In the genomic region with DNA sequence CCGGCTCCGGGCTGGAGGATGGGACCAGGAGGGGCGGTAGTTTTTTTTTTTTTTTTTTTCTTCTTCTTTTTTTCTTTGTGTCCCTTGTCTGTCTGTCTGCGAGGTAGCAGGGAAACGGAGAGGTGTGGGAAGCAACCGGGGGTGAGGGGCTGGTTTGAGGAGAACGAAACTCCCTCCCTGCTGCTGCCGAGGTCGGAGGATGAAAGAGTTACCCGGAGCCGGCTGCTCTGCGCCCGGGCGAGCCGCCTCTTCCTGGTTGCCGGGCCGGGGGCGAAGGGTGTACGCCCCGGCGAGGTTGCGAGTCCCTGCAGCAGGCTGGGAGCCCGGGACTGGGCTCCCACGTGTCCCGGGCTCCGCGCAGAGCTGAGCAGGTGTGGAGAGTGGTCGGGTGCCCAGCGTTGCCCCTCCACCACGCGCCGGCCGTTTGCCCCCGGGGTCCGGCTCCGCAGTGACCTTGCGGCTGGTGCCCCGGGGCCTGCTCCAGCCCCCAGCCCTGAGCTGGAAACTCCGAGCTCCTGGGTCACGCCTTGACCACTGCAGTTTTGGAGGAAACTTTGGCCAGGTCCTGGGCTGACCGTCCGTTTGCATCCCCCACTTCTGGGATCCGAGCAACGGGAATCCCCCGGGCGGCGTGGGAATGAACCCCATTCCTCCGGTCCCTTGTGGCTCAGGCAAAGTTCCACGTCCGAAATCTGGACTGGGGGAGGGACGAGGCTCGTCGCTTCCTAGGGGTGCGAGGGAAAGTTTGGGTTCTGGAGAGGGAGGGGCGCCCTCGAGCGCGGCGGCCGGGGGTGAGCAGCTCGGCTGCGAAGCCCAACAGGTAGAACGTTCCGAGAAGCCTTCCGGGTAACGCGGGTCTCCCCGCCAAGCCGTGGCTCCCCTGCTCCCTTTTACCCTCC, we compare ENCODE assay signal across 8 cellular contexts. TPM values are rescaled to one million over a fixed set of nuclear protein-coding genes. Genes with fewer than 3 reads are reported as not detected.
DNase-seq lines count a peak whose midpoint lies in the region; ATAC-seq and TF ChIP-seq lines count a peak whose summit lies in the region.

No MANE protein-coding gene starts in this region.

- peak overlapping the region; percentile 98 for H3K4me3 ChIP-seq in BLaER1
- peak overlapping the region; percentile 89 for H3K4me3 ChIP-seq in HL-60 (replicated peaks; ENCODE audit: insufficient read depth, low read length)

- TF ChIP-seq CTCF in HL-60 (IDR thresholded peaks at IDR 0.05; ENCODE audit: insufficient read depth, low read length) (no peak), VCaP (conservative IDR thresholded peaks at IDR 0.05) (0 out of 2 replicates have a peak, but pooled peaks have one; percentile 36)

- DNase-seq in HL-60 (ENCODE audit: low read depth in 1 of 2, low spot score in 1 of 2) = peak in 1 of 2 experiments; percentile 47
- peak in 13 of 61 donors; percentile 2 to 61 (median 32) for DNase-seq in caudate nucleus (lab: John Stamatoyannopoulos, UW)
- DNase-seq in left colon = peak in 1 of 2 donors; percentile 42
- peak; percentile 48 to 50 for DNase-seq in stimulated activated CD4-positive, alpha-beta T cell treated with anti-CD3 and anti-CD28 coated beads, Interleukin-4, amount 100 ng/mL, for 4 hours
- no peak for DNase-seq in NCI-H187 (lab: John Stamatoyannopoulos, UW)
- DNase-seq in midbrain (lab: John Stamatoyannopoulos, UW) = no peak

- peaks cover 60% of the 10 kb centered on the region for H4K20me1 ChIP-seq in BLaER1

- peak overlapping the region; percentile 94 for H3K9ac ChIP-seq in BLaER1

- peaks cover 49% of the 10 kb centered on the region for H3K4me1 ChIP-seq in BLaER1

- H3K9me3 ChIP-seq in BLaER1 = no peaks in the 10 kb centered on the region

- ATAC-seq in left colon = peak; percentile 39

- H3K36me3 ChIP-seq in BLaER1 = no peaks in the 10 kb centered on the region

- H3K4me2 ChIP-seq in BLaER1 = peak overlapping the region; percentile 95

- H3K27me3 ChIP-seq in BLaER1 (no peaks in the 10 kb centered on the region), HL-60 (ENCODE audit: insufficient read depth, poor library complexity, severe bottlenecking) (no peaks in the 10 kb centered on the region)

- intact Hi-C loops in left colon (cut with DNase I, micrococcal nuclease) = no loop called here

- H3K27ac ChIP-seq in BLaER1 (peak overlapping the region; percentile 96), HL-60 (replicated peaks) (peak overlapping the region; percentile 92), VCaP (peak overlapping the region; percentile 46; the same call in 1 of the 2 replicates), caudate nucleus (ENCODE audit: low read depth, low read length) (peak overlapping the region; percentile 85)

RNA-seq across cellular contexts. Expression of a gene that starts 1.2 kb away (rescaled TPM):
- 1 to 10 TPM; 3.4 to 4.4 TPM for total RNA-seq in left colon

Comparison
In these comparisons a context has a peak if more than half of its experiments do, and no peak if none do; other contexts are left out.
1. H3K27ac ChIP-seq: peak in every context shown above with its lines; median percentile 96 in BLaER1; 92 in HL-60; 85 in caudate nucleus; 46 in VCaP.
2. DNase-seq: peak in stimulated activated CD4-positive, alpha-beta T cell treated with anti-CD3 and anti-CD28 coated beads, Interleukin-4, amount 100 ng/mL, for 4 hours (2 of 2); none in NCI-H187 (0 of 2) and midbrain (single experiment).